1 cellular context compared by ENCODE assay signal in the genomic region with DNA sequence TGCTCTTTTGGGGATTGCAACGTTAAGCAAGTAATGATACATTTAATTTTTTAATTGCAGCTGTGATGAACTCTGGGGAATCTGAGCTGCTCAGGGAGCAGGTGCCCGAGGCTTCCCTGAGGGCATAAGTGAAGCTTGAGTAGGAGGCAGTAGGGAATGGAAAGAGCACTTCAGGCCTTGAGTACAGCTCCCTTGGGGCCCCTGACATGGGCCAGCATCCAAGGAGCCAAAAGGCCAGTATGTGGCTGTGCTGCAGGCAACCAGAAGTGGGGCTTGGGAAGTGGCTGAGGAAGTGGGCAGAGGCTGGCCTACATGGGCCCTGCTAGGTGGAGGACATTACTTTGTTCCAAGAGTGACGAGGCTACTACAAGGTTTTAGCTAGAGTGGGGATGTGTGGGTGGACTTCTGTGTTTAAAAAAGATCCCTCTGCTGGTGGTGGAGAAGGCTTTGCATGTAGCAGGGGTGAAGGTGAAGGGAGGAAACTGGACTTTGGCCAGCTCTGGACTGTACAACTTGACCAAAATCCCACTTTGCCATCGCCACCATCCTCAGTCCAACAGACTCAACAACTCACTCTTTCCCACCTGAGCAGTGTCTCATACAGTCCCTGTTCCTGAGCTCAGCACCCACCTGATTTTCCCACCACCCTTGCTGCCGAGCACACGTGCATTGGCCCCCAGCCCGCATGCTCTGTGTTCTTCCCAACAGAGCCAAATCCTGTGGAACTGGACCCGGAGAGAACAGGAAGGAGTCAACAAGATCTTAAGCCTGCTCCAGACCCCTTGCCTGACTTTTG.
TF ChIP-seq lines count a peak whose summit lies in the region.

No MANE protein-coding gene starts in this region.

TF ChIP-seq in HepG2, 621 proteins besides CTCF, POLR2A, EP300 and RAD21:
- TF ChIP-seq ZSCAN25 (CRISPR knock-in tag; IDR thresholded peaks at IDR 0.05) (0 out of 2 replicates have a peak, but pooled peaks have one; percentile 36), EZH2 (conservative IDR thresholded peaks at IDR 0.05; ENCODE audit: low read depth, low read length) (no peak)
- TF ChIP-seq, protein P1, sequence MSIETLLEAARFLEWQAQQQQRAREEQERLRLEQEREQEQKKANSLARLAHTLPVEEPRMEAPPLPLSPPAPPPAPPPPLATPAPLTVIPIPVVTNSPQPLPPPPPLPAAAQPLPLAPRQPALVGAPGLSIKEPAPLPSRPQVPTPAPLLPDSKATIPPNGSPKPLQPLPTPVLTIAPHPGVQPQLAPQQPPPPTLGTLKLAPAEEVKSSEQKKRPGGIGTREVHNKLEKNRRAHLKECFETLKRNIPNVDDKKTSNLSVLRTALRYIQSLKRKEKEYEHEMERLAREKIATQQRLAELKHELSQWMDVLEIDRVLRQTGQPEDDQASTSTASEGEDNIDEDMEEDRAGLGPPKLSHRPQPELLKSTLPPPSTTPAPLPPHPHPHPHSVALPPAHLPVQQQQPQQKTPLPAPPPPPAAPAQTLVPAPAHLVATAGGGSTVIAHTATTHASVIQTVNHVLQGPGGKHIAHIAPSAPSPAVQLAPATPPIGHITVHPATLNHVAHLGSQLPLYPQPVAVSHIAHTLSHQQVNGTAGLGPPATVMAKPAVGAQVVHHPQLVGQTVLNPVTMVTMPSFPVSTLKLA (IDR thresholded peaks at IDR 0.05) = peak; percentile 62
